11 cellular contexts compared by ENCODE assay signal in genomic region chr12:132888852-132889251, GRCh38. TPM values are rescaled to one million over a fixed set of nuclear protein-coding genes. Genes with fewer than 3 reads are reported as not detected.
A peak's percentile ranks its signal among the peaks of the same experiment; 100 is the strongest.
DNase-seq lines count a peak whose midpoint lies in the region; ATAC-seq, FAIRE-seq and TF ChIP-seq lines count a peak whose summit lies in the region.
"Had no signal": no experiment of that assay in that cellular context is flagged by ENCODE, and none has a peak within 500 bp of the region (broad histone marks: within the 10 kb centered on the region; RNA-seq: fewer than 3 reads in every experiment).

No MANE protein-coding gene starts in this region.

- H2AFZ ChIP-seq in H9 (ENCODE audit: low read length): no peak overlapping the region
- H2AFZ ChIP-seq in GM12878 (ENCODE audit: control insufficient read depth, low read depth, low read length): no peak overlapping the region

- H4K5ac ChIP-seq in H9 (ENCODE audit: insufficient read length, low read depth, low read length): no peak overlapping the region

- peak overlapping the region; percentile 55 to 98 (median 96) for H3K27ac Mint-ChIP-seq in H9
- peak overlapping the region; percentile 77 to 100 (median 99) for H3K27ac Mint-ChIP-seq in naive thymus-derived CD4-positive, alpha-beta T cell

- TF ChIP-seq RAD21 in GM12878 (IDR thresholded peaks at IDR 0.05; ENCODE audit: insufficient read depth, low read depth, low read length): no peak

- H3K79me2 ChIP-seq in H9 (ENCODE audit: insufficient read depth, low read length) (no peaks in the 10 kb centered on the region; the same call in 1 of the 2 replicates), GM12878 (ENCODE audit: control insufficient read depth, insufficient read depth, low read length) (peaks cover 5% of the 10 kb centered on the region)

- no peak overlapping the region for H3K23ac ChIP-seq in H9 (ENCODE audit: insufficient read length, low read depth, low read length)

- H3K79me1 ChIP-seq in H9 (ENCODE audit: insufficient read depth, low read depth, low read length, poor library complexity, severe bottlenecking): no peaks in the 10 kb centered on the region

- TF ChIP-seq EP300 in GM12878 (IDR thresholded peaks at IDR 0.05; ENCODE audit: borderline replicate concordance in 1 of 2, control insufficient read depth in 1 of 2, low read depth in 2 of 2, low read length in 2 of 2): no peak

- peaks cover 8% of the 10 kb centered on the region for H3K27me3 Mint-ChIP-seq in H9 (ENCODE audit: low read depth)
- no peaks in the 10 kb centered on the region for H3K27me3 Mint-ChIP-seq in naive thymus-derived CD4-positive, alpha-beta T cell

- H3K23me2 ChIP-seq in H9 (ENCODE audit: insufficient read length, low read depth, low read length, poor library complexity, severe bottlenecking): peaks cover 11% of the 10 kb centered on the region

- no peak overlapping the region for H2BK12ac ChIP-seq in H9 (ENCODE audit: insufficient read length, low read depth, low read length)

- peaks cover 18 to 30% (median 20%) of the 10 kb centered on the region in 3 experiments for H3K36me3 Mint-ChIP-seq in H9 (ENCODE audit: insufficient read depth in 1 of 3, low read depth in 3 of 3)
- H3K36me3 Mint-ChIP-seq in naive thymus-derived CD4-positive, alpha-beta T cell: peaks cover 0 to 47% (median 13%) of the 10 kb centered on the region in 5 donors

- in situ Hi-C loops in GM12878 (cut with MboI): no loop called here

- DNase-seq in H9 (peak; percentile 90), GM12878 (ENCODE audit: low read depth, low spot score) (no peak), D341Med (ENCODE audit: low spot score) (no peak), glomerular visceral epithelial cell (ENCODE audit: extremely low spot score) (no peak)
- DNase-seq in naive thymus-derived CD4-positive, alpha-beta T cell: no peak
- DNase-seq: MV-4-11, NCI-H510A, nucleus accumbens had no signal

- no peak for TF ChIP-seq CTCF in H9 (conservative IDR thresholded peaks at IDR 0.05)
- no peak for TF ChIP-seq CTCF in GM12878 (IDR thresholded peaks at IDR 0.05 in 2 of 3, conservative IDR thresholded peaks at IDR 0.05 in 1 of 3; ENCODE audit: control insufficient read depth in 2 of 3, extremely low read depth in 1 of 3, insufficient read depth in 1 of 3, low read depth in 3 of 3, low read length in 3 of 3)

- H3K4me3 Mint-ChIP-seq in H9: peak overlapping the region; percentile 71 to 97
- peak overlapping the region; percentile 35 to 100 (median 95) for H3K4me3 Mint-ChIP-seq in naive thymus-derived CD4-positive, alpha-beta T cell

- H3K36me3 ChIP-seq in BLaER1 (peaks cover 21% of the 10 kb centered on the region), GM12878 (ENCODE audit: control insufficient read depth in 2 of 2, insufficient read depth in 2 of 2, low read length in 1 of 2) (peaks cover 0 to 3% of the 10 kb centered on the region in 2 experiments; a peak in 1 of 4 replicates)
- no peaks in the 10 kb centered on the region for H3K36me3 ChIP-seq in naive thymus-derived CD4-positive, alpha-beta T cell (ENCODE audit: control insufficient read depth in 2 of 3, insufficient read depth in 3 of 3, low read length in 3 of 3)

- no peak overlapping the region for H4K91ac ChIP-seq in H9 (ENCODE audit: insufficient read length, low read depth, low read length)

- H3K27ac ChIP-seq in BLaER1 (no peak overlapping the region), H9 (ENCODE audit: insufficient read length, low read depth, low read length) (peak overlapping the region; percentile 81), GM12878 (ENCODE audit: control insufficient read depth, insufficient read depth) (no peak overlapping the region)
- H3K27ac ChIP-seq in naive thymus-derived CD4-positive, alpha-beta T cell (ENCODE audit: low read depth, low read length): peak overlapping the region; percentile 94

- H2BK15ac ChIP-seq in H9 (ENCODE audit: low read depth, low read length): no peak overlapping the region

- H3K4me1 ChIP-seq in BLaER1: peaks cover 21% of the 10 kb centered on the region
- no peaks in the 10 kb centered on the region; the same call in 1 of the 2 replicates for H3K4me1 ChIP-seq in H9 (ENCODE audit: insufficient read depth, low read length)
- no peaks in the 10 kb centered on the region for H3K4me1 ChIP-seq in GM12878 (ENCODE audit: control insufficient read depth, insufficient read depth, low read length)
- H3K4me1 ChIP-seq in naive thymus-derived CD4-positive, alpha-beta T cell (ENCODE audit: control insufficient read depth in 2 of 2, insufficient read depth in 2 of 2, low read length in 2 of 2): peaks cover 9% of the 10 kb centered on the region in 2 donors

- H3K27me3 ChIP-seq in BLaER1 (no peaks in the 10 kb centered on the region), H9 (ENCODE audit: insufficient read depth, low read length) (no peaks in the 10 kb centered on the region), GM12878 (replicated peaks in 1 of 2; ENCODE audit: control insufficient read depth in 2 of 2, insufficient read depth in 2 of 2, low read length in 1 of 2) (no peaks in the 10 kb centered on the region)
- H3K27me3 ChIP-seq in naive thymus-derived CD4-positive, alpha-beta T cell (ENCODE audit: control insufficient read depth in 2 of 2, insufficient read depth in 2 of 2, low read length in 2 of 2): no peaks in the 10 kb centered on the region

- RAD21 ChIA-PET in GM12878 (lab: Charles Lee; ENCODE audit: unreplicated experiment): no interaction called here

- H3K4me2 ChIP-seq in BLaER1 (peak overlapping the region; percentile 90; the same call in 1 of the 2 replicates), H9 (ENCODE audit: insufficient read depth, insufficient read length, low read length) (peak overlapping the region; percentile 87), GM12878 (ENCODE audit: control insufficient read depth, insufficient read depth) (no peak overlapping the region)

- no peak overlapping the region for H3K56ac ChIP-seq in H9 (ENCODE audit: insufficient read length, low read depth, low read length)

- H3K9me3 ChIP-seq in BLaER1 (peaks cover 53% of the 10 kb centered on the region), H9 (ENCODE audit: control insufficient read depth, low read depth, low read length) (no peaks in the 10 kb centered on the region), GM12878 (replicated peaks; ENCODE audit: control insufficient read depth, insufficient read depth, low read length) (peaks cover 12% of the 10 kb centered on the region)
- no peaks in the 10 kb centered on the region for H3K9me3 ChIP-seq in naive thymus-derived CD4-positive, alpha-beta T cell (ENCODE audit: control insufficient read depth in 2 of 3, low read length in 3 of 3)

- no peak overlapping the region for H3K18ac ChIP-seq in H9 (ENCODE audit: insufficient read length, low read depth, low read length)

- H3K4me1 Mint-ChIP-seq in H9: peaks cover 33 to 35% of the 10 kb centered on the region in 2 experiments
- H3K4me1 Mint-ChIP-seq in naive thymus-derived CD4-positive, alpha-beta T cell: peaks cover 14 to 42% (median 29%) of the 10 kb centered on the region in 7 donors

- no TSS peak for BruUV-seq in GM12878 (replicated peaks; lab: Mats Ljungman, UMichigan)

- H2AK5ac ChIP-seq in H9 (ENCODE audit: insufficient read length, low read length): no peak overlapping the region

- TF ChIP-seq POLR2A in GM12878 (IDR thresholded peaks at IDR 0.05; ENCODE audit: low read depth, low read length): no peak

- intact Hi-C loops in GM12878 (cut with micrococcal nuclease; ENCODE audit: unreplicated experiment): no loop called here
- intact Hi-C loops in naive thymus-derived CD4-positive, alpha-beta T cell (cut with micrococcal nuclease): loop anchor here in 1 of 2 donors (5.0 kb wide), 1 partner anchor 127 kb away; the partner anchor contains the start of gene ANKLE2

- ATAC-seq in GM12878 (no peak), GM19397 (IDR thresholded peaks at IDR 0.05; ENCODE audit: unreplicated experiment) (no peak), HG03196 (IDR thresholded peaks at IDR 0.05; ENCODE audit: unreplicated experiment) (no peak)
- ATAC-seq in naive thymus-derived CD4-positive, alpha-beta T cell: no peak

- H3K9ac ChIP-seq in BLaER1 (no peak overlapping the region), H9 (ENCODE audit: extremely low read depth, insufficient read length, low read length) (no peak overlapping the region), GM12878 (ENCODE audit: control insufficient read depth, insufficient read depth, low read length) (no peak overlapping the region)

- WGBS in H9 (ENCODE audit: extremely low coverage, insufficient read length, low lambda C conversion rate): no CpG with 5 or more reads among the region's 6 CpGs
- 88% methylated on average over 6 of the region's 6 CpGs for WGBS in GM12878 (ENCODE audit: insufficient coverage, insufficient replicate concordance, low lambda C conversion rate, missing lambda C conversion rate)

- no peak overlapping the region for H2BK5ac ChIP-seq in H9 (ENCODE audit: insufficient read length, low read length)

- no peak overlapping the region for H4K8ac ChIP-seq in H9 (replicated peaks; ENCODE audit: insufficient read length, low read depth, low read length)

- H3K4ac ChIP-seq in H9 (ENCODE audit: low read depth, low read length): no peak overlapping the region

- no peak overlapping the region for H2BK120ac ChIP-seq in H9 (ENCODE audit: low read depth, low read length, poor library complexity, severe bottlenecking)

- SMC1A ChIA-PET in GM12878 (lab: Charles Lee; ENCODE audit: uncharacterized antibody, unreplicated experiment): no interaction called here

- CTCF ChIA-PET in GM12878 (lab: Yijun Ruan, JAX): no interaction called here
- CTCF ChIA-PET in naive thymus-derived CD4-positive, alpha-beta T cell (lab: Charles Lee): no interaction called here

- H3K4me3 ChIP-seq in BLaER1: peak overlapping the region; percentile 94; the same call in 1 of the 2 replicates
- 0 out of 2 replicates have a peak overlapping the region, but pooled peaks have one; percentile 19 for H3K4me3 ChIP-seq in GM12878
- H3K4me3 ChIP-seq in naive thymus-derived CD4-positive, alpha-beta T cell (ENCODE audit: low read length): no peak overlapping the region

- H3K9me3 Mint-ChIP-seq in H9: peaks cover 15 to 24% of the 10 kb centered on the region in 2 experiments
- H3K9me3 Mint-ChIP-seq in naive thymus-derived CD4-positive, alpha-beta T cell: peaks cover 0 to 19% (median 0%) of the 10 kb centered on the region in 11 donors

- H3T11ph ChIP-seq in H9 (ENCODE audit: low read length): no peak overlapping the region

- FAIRE-seq in GM12878 (lab: Jason Lieb, UNC): no peak

- H2BK20ac ChIP-seq in H9 (ENCODE audit: low read depth, low read length, poor library complexity, severe bottlenecking): no peak overlapping the region

- H4K20me1 ChIP-seq in BLaER1: no peaks in the 10 kb centered on the region
- H4K20me1 ChIP-seq in H9 (ENCODE audit: control insufficient read depth, insufficient read depth, insufficient read length): no peaks in the 10 kb centered on the region
- H4K20me1 ChIP-seq in GM12878 (ENCODE audit: control insufficient read depth, insufficient read depth): no peaks in the 10 kb centered on the region

- H3K14ac ChIP-seq in H9 (ENCODE audit: insufficient read depth, low read length): no peak overlapping the region

- POLR2A ChIA-PET in GM12878 (lab: Charles Lee): no interaction called here
- POLR2A ChIA-PET in naive thymus-derived CD4-positive, alpha-beta T cell (lab: Charles Lee): interaction anchor here (1.1 to 1.4 kb wide), 3 partner anchors 15 to 55 kb away, joined by 4 to 5 read pairs (median 5); no protein-coding TSS in a partner anchor

RNA-seq across cellular contexts. Expression of gene CHFR, which starts 1.4 kb away (rescaled TPM):
- 51.9 and 53.3 TPM in 2 replicates for total RNA-seq in H9 (2021)
- 140 and 141 TPM in 2 replicates for total RNA-seq in GM12878 (2013; cell fraction: nucleolus; rRNA removed)
- 33.6 and 42.0 TPM in 2 replicates for total RNA-seq in GM12878 (2014; rRNA removed)
- 26.3 and 28.8 TPM in 2 replicates for total RNA-seq in GM12878 (2014; rRNA removed; fragmentation: Illumina TruSeq; extraction: Trizol)
- 40.9 and 43.4 TPM in 2 replicates for total RNA-seq in GM12878 (2021)
- polyA plus RNA-seq in GM12878 (2011; ENCODE audit: low read depth): 21.5 TPM
- 49.4 and 50.1 TPM in 2 replicates for polyA plus RNA-seq in GM12878 (2011; rRNA removed)
- 51.2 and 54.2 TPM in 2 replicates for polyA plus RNA-seq in GM12878 (2011; cell fraction: cytosol; rRNA removed)
- polyA plus RNA-seq in GM12878 (2011; cell fraction: nucleus; rRNA removed): 101 and 133 TPM in 2 replicates
- polyA plus RNA-seq in GM12878 (2012): 25.6 and 31.4 TPM in 2 replicates
- 30.8 and 40.0 TPM in 2 replicates for polyA plus RNA-seq in GM12878 (2014; fragmentation: Illumina TruSeq; extraction: Trizol)
- 1 to 10 TPM; 1.1 to 2.1 TPM for polyA plus RNA-seq in GM12878 (2014; fragmentation: Nextera tagmentation; extraction: Ambion mirVana)
- polyA plus RNA-seq in GM12878 (2014; rRNA removed): 45.1 and 47.3 TPM in 2 replicates
- 10 to 100 TPM; 21.1 to 23.7 TPM for polyA plus RNA-seq in GM12878 (2016; fragmentation: Nextera tagmentation; extraction: Ambion mirVana)
- polyA minus RNA-seq in GM12878 (2011; rRNA and poly(A)+ RNA removed): 68.3 and 97.3 TPM in 2 replicates
- polyA minus RNA-seq in GM12878 (2011; cell fraction: cytosol; rRNA and poly(A)+ RNA removed): 19.2 and 20.4 TPM in 2 replicates
- polyA minus RNA-seq in GM12878 (2011; cell fraction: nucleus; rRNA and poly(A)+ RNA removed): 27.9 and 59.0 TPM in 2 replicates
- total RNA-seq in naive thymus-derived CD4-positive, alpha-beta T cell: 10 to 100 TPM; 66.7 to 97.8 (median 81.7) TPM
- polyA plus RNA-seq in naive thymus-derived CD4-positive, alpha-beta T cell: 10 to 100 TPM; 25.2 to 44.4 TPM

Comparison
In these comparisons a context has a peak if more than half of its experiments do, and no peak if none do; other contexts are left out.
1. H3K27ac ChIP-seq: peak in H9 (single experiment) and naive thymus-derived CD4-positive, alpha-beta T cell (single experiment); none in BLaER1 (single experiment) and GM12878 (single experiment).